ENCODE assay signal across 1 cellular context in genomic region chr1:234683856-234684632, GRCh38.
A peak's percentile ranks its signal among the peaks of the same experiment; 100 is the strongest.
TF ChIP-seq lines count a peak whose summit lies in the region.

No MANE protein-coding gene starts in this region.

TF ChIP-seq in HepG2, 621 proteins besides CTCF, POLR2A, EP300 and RAD21 (continued from another document and continues in another):
- TF ChIP-seq UBTF (CRISPR knock-in tag; IDR thresholded peaks at IDR 0.05) (no peak), U2AF1 (optimal IDR thresholded peaks at IDR 0.05; ENCODE audit: low read depth, low read length) (no peak), SCMH1 (CRISPR knock-in tag; IDR thresholded peaks at IDR 0.05; ENCODE audit: borderline replicate concordance) (no peak), KDM5A (IDR thresholded peaks at IDR 0.05; ENCODE audit: borderline replicate concordance, low read length) (no peak), ZNF20 (CRISPR knock-in tag; IDR thresholded peaks at IDR 0.05) (no peak), SNAPC4 (CRISPR knock-in tag; IDR thresholded peaks at IDR 0.05) (peak; percentile 65; the same call in 1 of the 2 replicates), ZNF333 (CRISPR knock-in tag; IDR thresholded peaks at IDR 0.05; ENCODE audit: borderline replicate concordance) (no peak), ZNF235 (CRISPR knock-in tag; IDR thresholded peaks at IDR 0.05; ENCODE audit: borderline replicate concordance) (no peak), ZNF577 (CRISPR knock-in tag; IDR thresholded peaks at IDR 0.05; ENCODE audit: borderline replicate concordance, low read depth) (no peak), FOSL2 (CRISPR knock-in tag; IDR thresholded peaks at IDR 0.05) (peak; percentile 100), ZNF614 (CRISPR knock-in tag; IDR thresholded peaks at IDR 0.05; ENCODE audit: borderline replicate concordance) (no peak; the same call in 1 of the 2 replicates), CHCHD3 (CRISPR knock-in tag; IDR thresholded peaks at IDR 0.05) (no peak), HIC2 (CRISPR knock-in tag; IDR thresholded peaks at IDR 0.05; ENCODE audit: low read depth) (peak; percentile 94), ZSCAN29 (CRISPR knock-in tag; conservative IDR thresholded peaks at IDR 0.05) (no peak), ZNF101 (CRISPR knock-in tag; IDR thresholded peaks at IDR 0.05; ENCODE audit: borderline replicate concordance, low read depth) (no peak), ZFY (CRISPR knock-in tag; IDR thresholded peaks at IDR 0.05) (peak; percentile 22; the same call in 1 of the 2 replicates), PITX1 (CRISPR knock-in tag; IDR thresholded peaks at IDR 0.05) (peak; percentile 91), RARG (CRISPR knock-in tag; IDR thresholded peaks at IDR 0.05; ENCODE audit: low read depth) (no peak), THAP7 (CRISPR knock-in tag; IDR thresholded peaks at IDR 0.05) (no peak), ZSCAN9 (CRISPR knock-in tag; IDR thresholded peaks at IDR 0.05; ENCODE audit: borderline replicate concordance) (peak; percentile 78), CCAR2 (optimal IDR thresholded peaks at IDR 0.05; ENCODE audit: low read depth, low read length) (no peak), ZMAT5 (CRISPR knock-in tag; IDR thresholded peaks at IDR 0.05; ENCODE audit: borderline replicate concordance, low read depth) (no peak), SAP130 (CRISPR knock-in tag; IDR thresholded peaks at IDR 0.05; ENCODE audit: low read depth) (peak; percentile 88), ELK4 (CRISPR knock-in tag; IDR thresholded peaks at IDR 0.05; ENCODE audit: borderline replicate concordance) (no peak), TFDP2 (CRISPR knock-in tag; IDR thresholded peaks at IDR 0.05) (peak; percentile 21; the same call in 1 of the 2 replicates), U2AF2 (IDR thresholded peaks at IDR 0.05; ENCODE audit: low read depth, low read length) (no peak), PBX3 (CRISPR knock-in tag; IDR thresholded peaks at IDR 0.05; ENCODE audit: borderline replicate concordance) (no peak), CC2D1A (CRISPR knock-in tag; IDR thresholded peaks at IDR 0.05) (no peak), ZBTB21 (CRISPR knock-in tag; IDR thresholded peaks at IDR 0.05) (peak; percentile 47; the same call in 1 of the 2 replicates), ZNF276 (CRISPR knock-in tag; IDR thresholded peaks at IDR 0.05; ENCODE audit: low read depth) (no peak), IRF2 (CRISPR knock-in tag; IDR thresholded peaks at IDR 0.05) (peak; percentile 88), ZNF589 (CRISPR knock-in tag; conservative IDR thresholded peaks at IDR 0.05) (no peak), NCOA5 (CRISPR knock-in tag; IDR thresholded peaks at IDR 0.05) (no peak), FIP1L1 (IDR thresholded peaks at IDR 0.05; ENCODE audit: borderline replicate concordance, insufficient read depth, low read depth, low read length) (no peak), SNAI1 (CRISPR knock-in tag; IDR thresholded peaks at IDR 0.05; ENCODE audit: borderline replicate concordance) (no peak), MAFK (conservative IDR thresholded peaks at IDR 0.05 in 1 of 2, IDR thresholded peaks at IDR 0.05 in 1 of 2; ENCODE audit: low read length in 2 of 2) (no peak), ZNF543 (CRISPR knock-in tag; IDR thresholded peaks at IDR 0.05) (no peak), ZNF24 (IDR thresholded peaks at IDR 0.05) (peak; percentile 22; the same call in 1 of the 2 replicates), DRAP1 (CRISPR knock-in tag; IDR thresholded peaks at IDR 0.05) (0 out of 2 replicates have a peak, but pooled peaks have one; percentile 75), ZNF460 (CRISPR knock-in tag; IDR thresholded peaks at IDR 0.05; ENCODE audit: borderline replicate concordance) (no peak; the same call in 1 of the 2 replicates), SMYD3 (CRISPR knock-in tag; IDR thresholded peaks at IDR 0.05) (0 out of 2 replicates have a peak, but pooled peaks have one; percentile 22), ARNT2 (CRISPR knock-in tag; IDR thresholded peaks at IDR 0.05; ENCODE audit: low read depth) (no peak), RBFOX2 (IDR thresholded peaks at IDR 0.05; ENCODE audit: low read depth, low read length) (no peak; the same call in 1 of the 2 replicates), FOXK1 (CRISPR knock-in tag; IDR thresholded peaks at IDR 0.05; ENCODE audit: borderline replicate concordance, low read depth) (peak; percentile 81; the same call in 1 of the 2 replicates), ZBTB26 (CRISPR knock-in tag; IDR thresholded peaks at IDR 0.05; ENCODE audit: borderline replicate concordance) (no peak), HNRNPL (IDR thresholded peaks at IDR 0.05; ENCODE audit: low read depth, low read length) (no peak), ZNF446 (CRISPR knock-in tag; IDR thresholded peaks at IDR 0.05) (no peak)
